ENCODE assay signal across 18 cellular contexts in the genomic region with DNA sequence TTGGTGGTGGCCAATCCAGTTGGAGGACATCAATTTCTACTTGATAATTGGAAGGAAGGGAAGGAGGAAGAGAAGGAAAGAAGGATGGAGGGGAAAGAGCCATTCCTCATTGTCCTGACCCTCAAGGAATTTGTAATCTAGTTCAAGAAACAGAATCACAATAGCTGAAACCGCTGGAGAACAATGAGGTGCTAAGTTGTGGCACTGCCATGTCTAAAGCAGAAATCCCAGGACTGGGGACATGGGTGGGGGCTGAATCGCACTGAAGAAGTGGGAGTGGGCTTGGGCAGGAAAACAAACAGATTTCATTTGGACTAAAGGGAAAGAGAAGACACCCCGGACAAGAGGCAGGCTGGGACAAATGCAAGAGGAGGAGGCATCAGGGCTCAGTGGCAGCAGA.
DNase-seq lines count a peak whose midpoint lies in the region; ATAC-seq, FAIRE-seq and TF ChIP-seq lines count a peak whose summit lies in the region.
"Had no signal": no experiment of that assay in that cellular context is flagged by ENCODE, and none has a peak within 500 bp of the region (broad histone marks: within the 10 kb centered on the region; RNA-seq: fewer than 3 reads in every experiment).

No MANE protein-coding gene starts in this region.

- H4K20me1 ChIP-seq in HepG2 (ENCODE audit: insufficient read depth, low read length), result no peaks in the 10 kb centered on the region
- H4K20me1 ChIP-seq: BLaER1 had no signal

- no peak overlapping the region for H2AK5ac ChIP-seq in mesendoderm (ENCODE audit: low read length)

- no peak overlapping the region for H3K27ac ChIP-seq in mesendoderm (ENCODE audit: low read depth, low read length)
- H3K27ac ChIP-seq in gastrocnemius medialis, result no peak overlapping the region
- H3K27ac ChIP-seq in HepG2 (ENCODE audit: extremely low read length, insufficient read depth, low read length), result no peak overlapping the region
- H3K27ac ChIP-seq: 22Rv1, BLaER1, HL-60 had no signal

- H3K9me3 ChIP-seq in gastrocnemius medialis, result no peaks in the 10 kb centered on the region
- no peaks in the 10 kb centered on the region for H3K9me3 ChIP-seq in HepG2 (ENCODE audit: low read length)

- H3K27ac Mint-ChIP-seq in activated CD8-positive, alpha-beta memory T cell treated with anti-CD3 and anti-CD28 coated beads, Interleukin-2, amount 10 ng/mL, durations not matched to agents 7 days and 5 days, result no peak overlapping the region
- peak overlapping the region; percentile 1 for H3K27ac Mint-ChIP-seq in activated T-helper 17 cell treated with anti-CD3 and anti-CD28 coated beads, Interleukin-2, amount 50 U/mL, for 72 hours

- H3K4me3 ChIP-seq in mesendoderm (ENCODE audit: low read length), result no peak overlapping the region
- no peak overlapping the region for H3K4me3 ChIP-seq in gastrocnemius medialis
- no peak overlapping the region for H3K4me3 ChIP-seq in HepG2 (replicated peaks in 1 of 3; ENCODE audit: insufficient read depth in 1 of 3, low read depth in 2 of 3, low read length in 3 of 3)
- H3K4me3 ChIP-seq: BLaER1, GM12878 had no signal

- no TSS peak for BruUV-seq in HepG2 (replicated peaks; lab: Mats Ljungman, UMichigan)

- no peak overlapping the region for H2BK15ac ChIP-seq in mesendoderm (replicated peaks; ENCODE audit: low read depth)

- H3K4me2 ChIP-seq in mesendoderm (ENCODE audit: low read length), result no peak overlapping the region
- no peak overlapping the region for H3K4me2 ChIP-seq in HepG2 (ENCODE audit: low read depth, low read length)
- H3K4me2 ChIP-seq: BLaER1 had no signal

- H3K4me3 Mint-ChIP-seq in activated CD8-positive, alpha-beta memory T cell treated with anti-CD3 and anti-CD28 coated beads, Interleukin-2, amount 10 ng/mL, durations not matched to agents 7 days and 5 days, result no peak overlapping the region
- H3K4me3 Mint-ChIP-seq in activated T-helper 17 cell treated with anti-CD3 and anti-CD28 coated beads, Interleukin-2, amount 50 U/mL, for 72 hours, result no peak overlapping the region
- H3K4me3 Mint-ChIP-seq: IgD-negative memory B cell had no signal

- no peak overlapping the region for H4K8ac ChIP-seq in mesendoderm (ENCODE audit: low read depth, low read length)

- in situ Hi-C loops in gastrocnemius medialis (cut with MboI; ENCODE audit: low sequenced_read_pairs in 4 of 4) (no loop called here), HepG2 (cut with HindIII; ENCODE audit: extremely low pct_ligation_motif_present, low pct_unique_long_range_greater_than_20kb) (no loop called here)

- TF ChIP-seq POLR2A in gastrocnemius medialis (IDR thresholded peaks at IDR 0.05), result no peak
- TF ChIP-seq POLR2A in HepG2 (IDR thresholded peaks at IDR 0.05; ENCODE audit: insufficient read depth in 1 of 2, low read depth in 2 of 2, low read length in 2 of 2), result no peak

- TF ChIP-seq CTCF in gastrocnemius medialis (IDR thresholded peaks at IDR 0.05 in 4 of 5, conservative IDR thresholded peaks at IDR 0.05 in 1 of 5) (no peak), HepG2 (CRISPR knock-in tag; IDR thresholded peaks at IDR 0.05) (no peak)

- H3K4me1 Mint-ChIP-seq in activated CD8-positive, alpha-beta memory T cell treated with anti-CD3 and anti-CD28 coated beads, Interleukin-2, amount 10 ng/mL, durations not matched to agents 7 days and 5 days, result peaks cover 7% of the 10 kb centered on the region
- no peaks in the 10 kb centered on the region for H3K4me1 Mint-ChIP-seq in activated T-helper 17 cell treated with anti-CD3 and anti-CD28 coated beads, Interleukin-2, amount 50 U/mL, for 72 hours

- H4K5ac ChIP-seq in mesendoderm (ENCODE audit: low read length), result no peak overlapping the region

- H3K9ac ChIP-seq in mesendoderm (ENCODE audit: low read length) (no peak overlapping the region), HepG2 (ENCODE audit: insufficient read depth, low read depth, low read length) (no peak overlapping the region)
- H3K9ac ChIP-seq: BLaER1 had no signal

- H3K18ac ChIP-seq in mesendoderm (ENCODE audit: low read length), result peak overlapping the region; percentile 24

- POLR2A ChIA-PET in HepG2 (lab: Yijun Ruan, JAX), result no interaction called here

- no peak overlapping the region for H2AFZ ChIP-seq in HepG2 (ENCODE audit: low read length)

- H3K79me1 ChIP-seq in mesendoderm (ENCODE audit: low read length), result no peaks in the 10 kb centered on the region

- H3K79me2 ChIP-seq in mesendoderm (ENCODE audit: control insufficient read depth, insufficient read depth, low read length), result no peaks in the 10 kb centered on the region
- no peaks in the 10 kb centered on the region for H3K79me2 ChIP-seq in HepG2 (ENCODE audit: insufficient read depth, low read length)

- no peaks in the 10 kb centered on the region for H3K36me3 Mint-ChIP-seq in activated CD8-positive, alpha-beta memory T cell treated with anti-CD3 and anti-CD28 coated beads, Interleukin-2, amount 10 ng/mL, durations not matched to agents 7 days and 5 days
- H3K36me3 Mint-ChIP-seq in activated T-helper 17 cell treated with anti-CD3 and anti-CD28 coated beads, Interleukin-2, amount 50 U/mL, for 72 hours (ENCODE audit: low read depth), result no peaks in the 10 kb centered on the region
- H3K36me3 Mint-ChIP-seq: IgD-negative memory B cell had no signal

- H3K56ac ChIP-seq in mesendoderm (ENCODE audit: low read length), result no peak overlapping the region

- DNase-seq in activated CD8-positive, alpha-beta memory T cell treated with anti-CD3 and anti-CD28 coated beads, Interleukin-2, amount 50 U/mL, for 48 hours, result peak; percentile 33
- no peak for DNase-seq in activated CD8-positive, alpha-beta memory T cell treated with anti-CD3 and anti-CD28 coated beads, Interleukin-2, amount 10 ng/mL, durations not matched to agents 7 days and 5 days
- DNase-seq in mesendoderm (peak; percentile 58), gastrocnemius medialis (no peak), AG20443 (ENCODE audit: low spot score) (no peak), HepG2 (ENCODE audit: low spot score) (no peak)
- DNase-seq: AML-193, HCEC 1CT, KG1 had no signal

- no peaks in the 10 kb centered on the region for H3K9me3 Mint-ChIP-seq in activated CD8-positive, alpha-beta memory T cell treated with anti-CD3 and anti-CD28 coated beads, Interleukin-2, amount 10 ng/mL, durations not matched to agents 7 days and 5 days (ENCODE audit: low read depth)
- H3K9me3 Mint-ChIP-seq in activated T-helper 17 cell treated with anti-CD3 and anti-CD28 coated beads, Interleukin-2, amount 50 U/mL, for 72 hours, result no peaks in the 10 kb centered on the region
- H3K9me3 Mint-ChIP-seq: IgD-negative memory B cell had no signal

- H3K23ac ChIP-seq in mesendoderm (ENCODE audit: low read length), result no peak overlapping the region

- H3K4me1 ChIP-seq in mesendoderm (ENCODE audit: control insufficient read depth, low read depth, low read length), result peaks cover 9% of the 10 kb centered on the region
- peaks cover 7 to 18% of the 10 kb centered on the region in 2 donors for H3K4me1 ChIP-seq in gastrocnemius medialis
- H3K4me1 ChIP-seq in HepG2 (ENCODE audit: insufficient read depth, low read length), result peaks cover 11% of the 10 kb centered on the region
- H3K4me1 ChIP-seq: BLaER1 had no signal

- H3K27me3 ChIP-seq in mesendoderm (ENCODE audit: insufficient read depth, low read length, poor library complexity), result no peaks in the 10 kb centered on the region
- H3K27me3 ChIP-seq in gastrocnemius medialis, result peaks cover 0 to 2% (median 0%) of the 10 kb centered on the region in 3 donors
- peaks cover 0 to 3% of the 10 kb centered on the region in 2 experiments; a peak in 1 of 5 replicates for H3K27me3 ChIP-seq in HepG2 (ENCODE audit: control insufficient read depth in 1 of 2, insufficient read depth in 2 of 2, low read length in 2 of 2)
- H3K27me3 ChIP-seq: BLaER1 had no signal

- TF ChIP-seq RAD21 in HepG2 (CRISPR knock-in tag; IDR thresholded peaks at IDR 0.05), result no peak

- H2BK5ac ChIP-seq in mesendoderm (ENCODE audit: low read length), result no peak overlapping the region

- WGBS in mesendoderm (ENCODE audit: extremely low coverage, insufficient coverage, low lambda C conversion rate), result no CpG with 5 or more reads among the region's 3 CpGs
- WGBS in HepG2 (ENCODE audit: low lambda C conversion rate), result 37% methylated on average over 3 of the region's 3 CpGs

- ATAC-seq in activated CD8-positive, alpha-beta memory T cell treated with anti-CD3 and anti-CD28 coated beads, Interleukin-2, amount 10 ng/mL, durations not matched to agents 7 days and 5 days, result no peak
- ATAC-seq in activated T-helper 17 cell treated with anti-CD3 and anti-CD28 coated beads, Interleukin-2, amount 50 U/mL, for 72 hours (replicated peaks), result no peak
- no peak for ATAC-seq in gastrocnemius medialis
- ATAC-seq in GM18870 (IDR thresholded peaks at IDR 0.05; ENCODE audit: unreplicated experiment), result no peak
- no peak for ATAC-seq in HepG2
- ATAC-seq: GM12878 had no signal

- intact Hi-C loops in gastrocnemius medialis (cut with DNase I; ENCODE audit: low total_unique reads) (no loop called here), HepG2 (cut with micrococcal nuclease; ENCODE audit: unreplicated experiment) (no loop called here)

- TF ChIP-seq EP300 in HepG2 (IDR thresholded peaks at IDR 0.05; ENCODE audit: low read depth in 2 of 2, low read length in 2 of 2) (no peak), HepG2 (CRISPR knock-in tag; IDR thresholded peaks at IDR 0.05; ENCODE audit: borderline replicate concordance) (no peak)

- CTCF ChIA-PET in activated CD8-positive, alpha-beta memory T cell treated with anti-CD3 and anti-CD28 coated beads, Interleukin-2, amount 10 ng/mL, durations not matched to agents 7 days and 5 days (lab: Charles Lee), result interaction anchor here (1.5 kb wide), 1 partner anchor 91 kb away, joined by 4 read pairs; no protein-coding TSS in a partner anchor
- CTCF ChIA-PET in HepG2 (lab: Yijun Ruan, JAX; ENCODE audit: low intra/inter-chr PET ratio, low total read pairs), result no interaction called here

- no peak overlapping the region for H2BK120ac ChIP-seq in mesendoderm (ENCODE audit: low read depth, low read length)

- H3K27me3 Mint-ChIP-seq in activated CD8-positive, alpha-beta memory T cell treated with anti-CD3 and anti-CD28 coated beads, Interleukin-2, amount 10 ng/mL, durations not matched to agents 7 days and 5 days, result peaks cover 29% of the 10 kb centered on the region
- peaks cover 14% of the 10 kb centered on the region for H3K27me3 Mint-ChIP-seq in activated T-helper 17 cell treated with anti-CD3 and anti-CD28 coated beads, Interleukin-2, amount 50 U/mL, for 72 hours

- H3K36me3 ChIP-seq in mesendoderm (ENCODE audit: control insufficient read depth, insufficient read depth, low read length), result no peaks in the 10 kb centered on the region
- H3K36me3 ChIP-seq in gastrocnemius medialis, result no peaks in the 10 kb centered on the region
- H3K36me3 ChIP-seq in HepG2 (replicated peaks in 1 of 2; ENCODE audit: control insufficient read depth in 1 of 2, insufficient read depth in 2 of 2, low read length in 2 of 2), result no peaks in the 10 kb centered on the region
- H3K36me3 ChIP-seq: BLaER1 had no signal

- no peak overlapping the region for H3K4ac ChIP-seq in mesendoderm (ENCODE audit: low read depth, low read length)

- FAIRE-seq in HepG2 (lab: Jason Lieb, UNC), result no peak
- FAIRE-seq: GM12878, GM18507, H1 had no signal

Comparison
In these comparisons a context has a peak if more than half of its experiments do, and no peak if none do; other contexts are left out.
1. DNase-seq: peak in activated CD8-positive, alpha-beta memory T cell treated with anti-CD3 and anti-CD28 coated beads, Interleukin-2, amount 50 U/mL, for 48 hours (single experiment) and mesendoderm (single experiment); none in activated CD8-positive, alpha-beta memory T cell treated with anti-CD3 and anti-CD28 coated beads, Interleukin-2, amount 10 ng/mL, durations not matched to agents 7 days and 5 days (single experiment), gastrocnemius medialis (0 of 2), AG20443 (single experiment) and HepG2 (single experiment).